ENCODE assay signal across 1 cellular context in genomic region chr2:181231151-181231550, GRCh38.
TF ChIP-seq lines count a peak whose summit lies in the region.

No MANE protein-coding gene starts in this region.

TF ChIP-seq in WTC11, 78 proteins besides CTCF, POLR2A, EP300 and RAD21 (continued from another document):
- TF ChIP-seq MLX (CRISPR knock-in tag; IDR thresholded peaks at IDR 0.05) (no peak), MAX (CRISPR knock-in tag; IDR thresholded peaks at IDR 0.05) (no peak), CREB1 (CRISPR knock-in tag; IDR thresholded peaks at IDR 0.05) (no peak), ZNF219 (CRISPR knock-in tag; IDR thresholded peaks at IDR 0.05; ENCODE audit: borderline replicate concordance) (no peak), ARID4B (CRISPR knock-in tag; IDR thresholded peaks at IDR 0.05; ENCODE audit: borderline replicate concordance) (no peak), ZNF317 (CRISPR knock-in tag; IDR thresholded peaks at IDR 0.05; ENCODE audit: borderline replicate concordance, low read depth) (no peak), KAT7 (CRISPR knock-in tag; IDR thresholded peaks at IDR 0.05; ENCODE audit: borderline replicate concordance) (no peak)
